2 cellular contexts compared by ENCODE assay signal in the genomic region with DNA sequence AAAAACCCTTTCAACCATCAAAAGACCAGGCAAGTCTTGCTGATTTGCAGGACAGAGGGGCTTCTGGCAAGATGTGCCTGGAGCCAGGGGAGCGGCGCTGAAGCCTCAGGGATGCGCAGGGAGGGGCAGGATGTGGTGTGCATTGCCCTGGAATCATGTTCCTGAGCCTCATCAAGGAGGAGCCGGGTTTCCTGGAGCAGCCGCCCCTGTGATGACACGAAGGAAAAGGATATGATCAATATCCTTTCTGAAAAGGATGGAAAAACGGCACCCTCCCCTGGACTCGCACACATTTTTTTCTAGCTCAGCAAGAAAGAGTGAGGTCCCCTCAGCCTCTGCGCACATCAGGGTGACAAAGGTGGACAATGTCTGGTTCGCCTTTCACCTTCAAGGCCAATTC.
TF ChIP-seq lines count a peak whose summit lies in the region.

No MANE protein-coding gene starts in this region.

TF ChIP-seq in SK-N-SH, 30 proteins besides CTCF, POLR2A, EP300 and RAD21 (continued from another document):
- no peak for TF ChIP-seq YY1 (IDR thresholded peaks at IDR 0.05; ENCODE audit: low read depth)
- no peak for TF ChIP-seq JUND (IDR thresholded peaks at IDR 0.05)
- no peak for TF ChIP-seq CHD2 (IDR thresholded peaks at IDR 0.05; ENCODE audit: low read length, partially characterized antibody)
- no peak for TF ChIP-seq FOXM1 (IDR thresholded peaks at IDR 0.05; ENCODE audit: low read depth)
- no peak for TF ChIP-seq FOXJ3 (CRISPR knock-in tag; IDR thresholded peaks at IDR 0.05)

TF ChIP-seq in SK-N-SH treated with all-trans-retinoic acid at 6 μM for 48 hours, 23 proteins besides CTCF, POLR2A, EP300 and RAD21 (continued from another document):
- TF ChIP-seq, protein P1, sequence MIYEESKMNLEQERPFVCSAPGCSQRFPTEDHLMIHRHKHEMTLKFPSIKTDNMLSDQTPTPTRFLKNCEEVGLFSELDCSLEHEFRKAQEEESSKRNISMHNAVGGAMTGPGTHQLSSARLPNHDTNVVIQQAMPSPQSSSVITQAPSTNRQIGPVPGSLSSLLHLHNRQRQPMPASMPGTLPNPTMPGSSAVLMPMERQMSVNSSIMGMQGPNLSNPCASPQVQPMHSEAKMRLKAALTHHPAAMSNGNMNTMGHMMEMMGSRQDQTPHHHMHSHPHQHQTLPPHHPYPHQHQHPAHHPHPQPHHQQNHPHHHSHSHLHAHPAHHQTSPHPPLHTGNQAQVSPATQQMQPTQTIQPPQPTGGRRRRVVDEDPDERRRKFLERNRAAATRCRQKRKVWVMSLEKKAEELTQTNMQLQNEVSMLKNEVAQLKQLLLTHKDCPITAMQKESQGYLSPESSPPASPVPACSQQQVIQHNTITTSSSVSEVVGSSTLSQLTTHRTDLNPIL (CRISPR knock-in tag; IDR thresholded peaks at IDR 0.05; ENCODE audit: low read depth) = no peak
- TF ChIP-seq ISL1 (CRISPR knock-in tag; IDR thresholded peaks at IDR 0.05) = no peak
- TF ChIP-seq ZNF8 (CRISPR knock-in tag; IDR thresholded peaks at IDR 0.05) = no peak
